Comparison of ENCODE assay signal across 1 cellular context in the genomic region with DNA sequence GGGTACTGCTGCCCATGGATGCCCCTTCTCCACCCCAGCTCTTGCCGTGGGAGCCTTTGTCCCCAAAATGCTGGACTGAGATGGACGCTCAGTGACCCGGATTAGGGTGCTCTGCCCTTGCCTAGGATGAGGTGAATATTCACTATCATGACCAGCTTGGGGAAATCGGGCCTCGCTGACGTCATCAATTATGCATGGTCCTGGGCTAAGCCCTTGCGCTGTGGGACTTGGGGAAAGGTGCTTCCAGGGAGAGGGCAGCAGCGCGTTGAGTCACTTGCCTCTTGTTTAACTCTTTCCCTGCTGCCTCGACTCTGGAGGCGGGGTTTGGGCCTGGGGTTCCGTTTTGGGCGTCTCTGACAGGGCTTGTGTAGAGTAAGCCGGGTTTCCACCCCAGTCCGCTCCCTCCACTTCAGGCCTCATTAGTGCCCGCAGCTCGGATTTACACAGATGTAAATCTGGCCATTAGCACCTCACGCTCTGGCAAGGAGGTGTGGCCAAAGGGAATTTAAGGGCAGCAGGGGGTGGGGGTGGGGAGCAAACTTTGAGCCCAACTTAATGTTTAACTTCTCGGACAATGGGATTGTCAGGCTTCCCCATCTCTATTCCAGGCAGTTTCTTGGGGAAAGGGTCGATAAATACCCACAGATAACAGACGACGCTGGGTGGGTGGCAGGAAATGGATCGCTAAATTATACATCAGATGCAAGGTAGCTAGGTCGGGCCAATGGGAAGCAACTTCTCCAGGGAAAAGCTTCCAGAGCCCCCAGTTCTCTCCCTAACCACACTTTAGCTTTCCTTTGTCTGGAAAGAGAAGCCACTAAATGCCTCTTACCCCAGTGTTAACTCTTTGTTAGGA.
A peak's percentile ranks its signal among the peaks of the same experiment; 100 is the strongest.
TF ChIP-seq lines count a peak whose summit lies in the region.

No MANE protein-coding gene starts in this region.

TF ChIP-seq in HepG2, 621 proteins besides CTCF, POLR2A, EP300 and RAD21 (continued from another document and continues in another):
- TF ChIP-seq, protein P1, sequence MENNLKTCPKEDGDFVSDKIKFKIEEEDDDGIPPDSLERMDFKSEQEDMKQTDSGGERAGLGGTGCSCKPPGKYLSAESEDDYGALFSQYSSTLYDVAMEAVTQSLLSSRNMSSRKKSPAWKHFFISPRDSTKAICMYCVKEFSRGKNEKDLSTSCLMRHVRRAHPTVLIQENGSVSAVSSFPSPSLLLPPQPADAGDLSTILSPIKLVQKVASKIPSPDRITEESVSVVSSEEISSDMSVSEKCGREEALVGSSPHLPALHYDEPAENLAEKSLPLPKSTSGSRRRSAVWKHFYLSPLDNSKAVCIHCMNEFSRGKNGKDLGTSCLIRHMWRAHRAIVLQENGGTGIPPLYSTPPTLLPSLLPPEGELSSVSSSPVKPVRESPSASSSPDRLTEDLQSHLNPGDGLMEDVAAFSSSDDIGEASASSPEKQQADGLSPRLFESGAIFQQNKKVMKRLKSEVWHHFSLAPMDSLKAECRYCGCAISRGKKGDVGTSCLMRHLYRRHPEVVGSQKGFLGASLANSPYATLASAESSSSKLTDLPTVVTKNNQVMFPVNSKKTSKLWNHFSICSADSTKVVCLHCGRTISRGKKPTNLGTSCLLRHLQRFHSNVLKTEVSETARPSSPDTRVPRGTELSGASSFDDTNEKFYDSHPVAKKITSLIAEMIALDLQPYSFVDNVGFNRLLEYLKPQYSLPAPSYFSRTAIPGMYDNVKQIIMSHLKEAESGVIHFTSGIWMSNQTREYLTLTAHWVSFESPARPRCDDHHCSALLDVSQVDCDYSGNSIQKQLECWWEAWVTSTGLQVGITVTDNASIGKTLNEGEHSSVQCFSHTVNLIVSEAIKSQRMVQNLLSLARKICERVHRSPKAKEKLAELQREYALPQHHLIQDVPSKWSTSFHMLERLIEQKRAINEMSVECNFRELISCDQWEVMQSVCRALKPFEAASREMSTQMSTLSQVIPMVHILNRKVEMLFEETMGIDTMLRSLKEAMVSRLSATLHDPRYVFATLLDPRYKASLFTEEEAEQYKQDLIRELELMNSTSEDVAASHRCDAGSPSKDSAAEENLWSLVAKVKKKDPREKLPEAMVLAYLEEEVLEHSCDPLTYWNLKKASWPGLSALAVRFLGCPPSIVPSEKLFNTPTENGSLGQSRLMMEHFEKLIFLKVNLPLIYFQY (CRISPR knock-in tag; IDR thresholded peaks at IDR 0.05; ENCODE audit: borderline replicate concordance): 0 out of 2 replicates have a peak, but pooled peaks have one; percentile 56
- TF ChIP-seq PRMT3 (CRISPR knock-in tag; IDR thresholded peaks at IDR 0.05; ENCODE audit: borderline replicate concordance, low read depth): no peak
- TF ChIP-seq MXD4 (CRISPR knock-in tag; IDR thresholded peaks at IDR 0.05): 0 out of 2 replicates have a peak, but pooled peaks have one; percentile 13
- no peak for TF ChIP-seq NFE2L2 (IDR thresholded peaks at IDR 0.05; ENCODE audit: low read length)
- TF ChIP-seq FOXA3 (CRISPR knock-in tag; IDR thresholded peaks at IDR 0.05): peak; percentile 20; the same call in 1 of the 2 replicates
- TF ChIP-seq, protein P2, sequence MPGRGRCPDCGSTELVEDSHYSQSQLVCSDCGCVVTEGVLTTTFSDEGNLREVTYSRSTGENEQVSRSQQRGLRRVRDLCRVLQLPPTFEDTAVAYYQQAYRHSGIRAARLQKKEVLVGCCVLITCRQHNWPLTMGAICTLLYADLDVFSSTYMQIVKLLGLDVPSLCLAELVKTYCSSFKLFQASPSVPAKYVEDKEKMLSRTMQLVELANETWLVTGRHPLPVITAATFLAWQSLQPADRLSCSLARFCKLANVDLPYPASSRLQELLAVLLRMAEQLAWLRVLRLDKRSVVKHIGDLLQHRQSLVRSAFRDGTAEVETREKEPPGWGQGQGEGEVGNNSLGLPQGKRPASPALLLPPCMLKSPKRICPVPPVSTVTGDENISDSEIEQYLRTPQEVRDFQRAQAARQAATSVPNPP (CRISPR knock-in tag; IDR thresholded peaks at IDR 0.05): 0 out of 2 replicates have a peak, but pooled peaks have one; percentile 26
- TF ChIP-seq PAWR (CRISPR knock-in tag; IDR thresholded peaks at IDR 0.05; ENCODE audit: borderline replicate concordance): no peak
- TF ChIP-seq ATF7-NPFF (CRISPR knock-in tag; IDR thresholded peaks at IDR 0.05; ENCODE audit: low read depth): no peak
- TF ChIP-seq, protein P3, sequence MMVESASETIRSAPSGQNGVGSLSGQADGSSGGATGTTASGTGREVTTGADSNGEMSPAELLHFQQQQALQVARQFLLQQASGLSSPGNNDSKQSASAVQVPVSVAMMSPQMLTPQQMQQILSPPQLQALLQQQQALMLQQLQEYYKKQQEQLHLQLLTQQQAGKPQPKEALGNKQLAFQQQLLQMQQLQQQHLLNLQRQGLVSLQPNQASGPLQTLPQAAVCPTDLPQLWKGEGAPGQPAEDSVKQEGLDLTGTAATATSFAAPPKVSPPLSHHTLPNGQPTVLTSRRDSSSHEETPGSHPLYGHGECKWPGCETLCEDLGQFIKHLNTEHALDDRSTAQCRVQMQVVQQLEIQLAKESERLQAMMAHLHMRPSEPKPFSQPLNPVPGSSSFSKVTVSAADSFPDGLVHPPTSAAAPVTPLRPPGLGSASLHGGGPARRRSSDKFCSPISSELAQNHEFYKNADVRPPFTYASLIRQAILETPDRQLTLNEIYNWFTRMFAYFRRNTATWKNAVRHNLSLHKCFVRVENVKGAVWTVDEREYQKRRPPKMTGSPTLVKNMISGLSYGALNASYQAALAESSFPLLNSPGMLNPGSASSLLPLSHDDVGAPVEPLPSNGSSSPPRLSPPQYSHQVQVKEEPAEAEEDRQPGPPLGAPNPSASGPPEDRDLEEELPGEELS (CRISPR knock-in tag; IDR thresholded peaks at IDR 0.05): peak; percentile 77
- TF ChIP-seq, protein P4, sequence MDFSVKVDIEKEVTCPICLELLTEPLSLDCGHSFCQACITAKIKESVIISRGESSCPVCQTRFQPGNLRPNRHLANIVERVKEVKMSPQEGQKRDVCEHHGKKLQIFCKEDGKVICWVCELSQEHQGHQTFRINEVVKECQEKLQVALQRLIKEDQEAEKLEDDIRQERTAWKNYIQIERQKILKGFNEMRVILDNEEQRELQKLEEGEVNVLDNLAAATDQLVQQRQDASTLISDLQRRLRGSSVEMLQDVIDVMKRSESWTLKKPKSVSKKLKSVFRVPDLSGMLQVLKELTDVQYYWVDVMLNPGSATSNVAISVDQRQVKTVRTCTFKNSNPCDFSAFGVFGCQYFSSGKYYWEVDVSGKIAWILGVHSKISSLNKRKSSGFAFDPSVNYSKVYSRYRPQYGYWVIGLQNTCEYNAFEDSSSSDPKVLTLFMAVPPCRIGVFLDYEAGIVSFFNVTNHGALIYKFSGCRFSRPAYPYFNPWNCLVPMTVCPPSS (IDR thresholded peaks at IDR 0.05): no peak
- TF ChIP-seq, protein P5, sequence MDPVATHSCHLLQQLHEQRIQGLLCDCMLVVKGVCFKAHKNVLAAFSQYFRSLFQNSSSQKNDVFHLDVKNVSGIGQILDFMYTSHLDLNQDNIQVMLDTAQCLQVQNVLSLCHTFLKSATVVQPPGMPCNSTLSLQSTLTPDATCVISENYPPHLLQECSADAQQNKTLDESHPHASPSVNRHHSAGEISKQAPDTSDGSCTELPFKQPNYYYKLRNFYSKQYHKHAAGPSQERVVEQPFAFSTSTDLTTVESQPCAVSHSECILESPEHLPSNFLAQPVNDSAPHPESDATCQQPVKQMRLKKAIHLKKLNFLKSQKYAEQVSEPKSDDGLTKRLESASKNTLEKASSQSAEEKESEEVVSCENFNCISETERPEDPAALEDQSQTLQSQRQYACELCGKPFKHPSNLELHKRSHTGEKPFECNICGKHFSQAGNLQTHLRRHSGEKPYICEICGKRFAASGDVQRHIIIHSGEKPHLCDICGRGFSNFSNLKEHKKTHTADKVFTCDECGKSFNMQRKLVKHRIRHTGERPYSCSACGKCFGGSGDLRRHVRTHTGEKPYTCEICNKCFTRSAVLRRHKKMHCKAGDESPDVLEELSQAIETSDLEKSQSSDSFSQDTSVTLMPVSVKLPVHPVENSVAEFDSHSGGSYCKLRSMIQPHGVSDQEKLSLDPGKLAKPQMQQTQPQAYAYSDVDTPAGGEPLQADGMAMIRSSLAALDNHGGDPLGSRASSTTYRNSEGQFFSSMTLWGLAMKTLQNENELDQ (CRISPR knock-in tag; IDR thresholded peaks at IDR 0.05; ENCODE audit: borderline replicate concordance): no peak
- no peak for TF ChIP-seq EHMT2 (IDR thresholded peaks at IDR 0.05; ENCODE audit: borderline replicate concordance, low read depth, low read length)
- TF ChIP-seq ZNF766 (CRISPR knock-in tag; IDR thresholded peaks at IDR 0.05; ENCODE audit: borderline replicate concordance): no peak
- TF ChIP-seq, protein P6, sequence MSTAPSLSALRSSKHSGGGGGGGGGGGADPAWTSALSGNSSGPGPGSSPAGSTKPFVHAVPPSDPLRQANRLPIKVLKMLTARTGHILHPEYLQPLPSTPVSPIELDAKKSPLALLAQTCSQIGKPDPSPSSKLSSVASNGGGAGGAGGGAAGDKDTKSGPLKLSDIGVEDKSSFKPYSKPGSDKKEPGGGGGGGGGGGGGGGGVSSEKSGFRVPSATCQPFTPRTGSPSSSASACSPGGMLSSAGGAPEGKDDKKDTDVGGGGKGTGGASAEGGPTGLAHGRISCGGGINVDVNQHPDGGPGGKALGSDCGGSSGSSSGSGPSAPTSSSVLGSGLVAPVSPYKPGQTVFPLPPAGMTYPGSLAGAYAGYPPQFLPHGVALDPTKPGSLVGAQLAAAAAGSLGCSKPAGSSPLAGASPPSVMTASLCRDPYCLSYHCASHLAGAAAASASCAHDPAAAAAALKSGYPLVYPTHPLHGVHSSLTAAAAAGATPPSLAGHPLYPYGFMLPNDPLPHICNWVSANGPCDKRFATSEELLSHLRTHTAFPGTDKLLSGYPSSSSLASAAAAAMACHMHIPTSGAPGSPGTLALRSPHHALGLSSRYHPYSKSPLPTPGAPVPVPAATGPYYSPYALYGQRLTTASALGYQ (CRISPR knock-in tag; IDR thresholded peaks at IDR 0.05): peak; percentile 33; the same call in 1 of the 2 replicates
- peak; percentile 58; the same call in 1 of the 2 replicates for TF ChIP-seq GATA4 (IDR thresholded peaks at IDR 0.05; ENCODE audit: borderline replicate concordance, low read depth)
- peak; percentile 91 for TF ChIP-seq ASH2L (IDR thresholded peaks at IDR 0.05; ENCODE audit: insufficient read length, low read depth, low read length)
- peak; percentile 50; the same call in 1 of the 2 replicates for TF ChIP-seq ETV5 (CRISPR knock-in tag; IDR thresholded peaks at IDR 0.05; ENCODE audit: borderline replicate concordance)
- peak; percentile 55; the same call in 1 of the 2 replicates for TF ChIP-seq HNRNPL (IDR thresholded peaks at IDR 0.05; ENCODE audit: low read depth, low read length)
- TF ChIP-seq, protein P7, sequence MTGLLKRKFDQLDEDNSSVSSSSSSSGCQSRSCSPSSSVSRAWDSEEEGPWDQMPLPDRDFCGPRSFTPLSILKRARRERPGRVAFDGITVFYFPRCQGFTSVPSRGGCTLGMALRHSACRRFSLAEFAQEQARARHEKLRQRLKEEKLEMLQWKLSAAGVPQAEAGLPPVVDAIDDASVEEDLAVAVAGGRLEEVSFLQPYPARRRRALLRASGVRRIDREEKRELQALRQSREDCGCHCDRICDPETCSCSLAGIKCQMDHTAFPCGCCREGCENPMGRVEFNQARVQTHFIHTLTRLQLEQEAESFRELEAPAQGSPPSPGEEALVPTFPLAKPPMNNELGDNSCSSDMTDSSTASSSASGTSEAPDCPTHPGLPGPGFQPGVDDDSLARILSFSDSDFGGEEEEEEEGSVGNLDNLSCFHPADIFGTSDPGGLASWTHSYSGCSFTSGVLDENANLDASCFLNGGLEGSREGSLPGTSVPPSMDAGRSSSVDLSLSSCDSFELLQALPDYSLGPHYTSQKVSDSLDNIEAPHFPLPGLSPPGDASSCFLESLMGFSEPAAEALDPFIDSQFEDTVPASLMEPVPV (CRISPR knock-in tag; IDR thresholded peaks at IDR 0.05): no peak
- TF ChIP-seq, protein P8, sequence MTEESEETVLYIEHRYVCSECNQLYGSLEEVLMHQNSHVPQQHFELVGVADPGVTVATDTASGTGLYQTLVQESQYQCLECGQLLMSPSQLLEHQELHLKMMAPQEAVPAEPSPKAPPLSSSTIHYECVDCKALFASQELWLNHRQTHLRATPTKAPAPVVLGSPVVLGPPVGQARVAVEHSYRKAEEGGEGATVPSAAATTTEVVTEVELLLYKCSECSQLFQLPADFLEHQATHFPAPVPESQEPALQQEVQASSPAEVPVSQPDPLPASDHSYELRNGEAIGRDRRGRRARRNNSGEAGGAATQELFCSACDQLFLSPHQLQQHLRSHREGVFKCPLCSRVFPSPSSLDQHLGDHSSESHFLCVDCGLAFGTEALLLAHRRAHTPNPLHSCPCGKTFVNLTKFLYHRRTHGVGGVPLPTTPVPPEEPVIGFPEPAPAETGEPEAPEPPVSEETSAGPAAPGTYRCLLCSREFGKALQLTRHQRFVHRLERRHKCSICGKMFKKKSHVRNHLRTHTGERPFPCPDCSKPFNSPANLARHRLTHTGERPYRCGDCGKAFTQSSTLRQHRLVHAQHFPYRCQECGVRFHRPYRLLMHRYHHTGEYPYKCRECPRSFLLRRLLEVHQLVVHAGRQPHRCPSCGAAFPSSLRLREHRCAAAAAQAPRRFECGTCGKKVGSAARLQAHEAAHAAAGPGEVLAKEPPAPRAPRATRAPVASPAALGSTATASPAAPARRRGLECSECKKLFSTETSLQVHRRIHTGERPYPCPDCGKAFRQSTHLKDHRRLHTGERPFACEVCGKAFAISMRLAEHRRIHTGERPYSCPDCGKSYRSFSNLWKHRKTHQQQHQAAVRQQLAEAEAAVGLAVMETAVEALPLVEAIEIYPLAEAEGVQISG (CRISPR knock-in tag; IDR thresholded peaks at IDR 0.05): no peak
- TF ChIP-seq ZFP41 (CRISPR knock-in tag; IDR thresholded peaks at IDR 0.05; ENCODE audit: borderline replicate concordance): no peak
- TF ChIP-seq MBD4 (IDR thresholded peaks at IDR 0.05; ENCODE audit: borderline replicate concordance, low read length): no peak
- TF ChIP-seq NFE2 (CRISPR knock-in tag; IDR thresholded peaks at IDR 0.05): no peak
- TF ChIP-seq, protein P9, sequence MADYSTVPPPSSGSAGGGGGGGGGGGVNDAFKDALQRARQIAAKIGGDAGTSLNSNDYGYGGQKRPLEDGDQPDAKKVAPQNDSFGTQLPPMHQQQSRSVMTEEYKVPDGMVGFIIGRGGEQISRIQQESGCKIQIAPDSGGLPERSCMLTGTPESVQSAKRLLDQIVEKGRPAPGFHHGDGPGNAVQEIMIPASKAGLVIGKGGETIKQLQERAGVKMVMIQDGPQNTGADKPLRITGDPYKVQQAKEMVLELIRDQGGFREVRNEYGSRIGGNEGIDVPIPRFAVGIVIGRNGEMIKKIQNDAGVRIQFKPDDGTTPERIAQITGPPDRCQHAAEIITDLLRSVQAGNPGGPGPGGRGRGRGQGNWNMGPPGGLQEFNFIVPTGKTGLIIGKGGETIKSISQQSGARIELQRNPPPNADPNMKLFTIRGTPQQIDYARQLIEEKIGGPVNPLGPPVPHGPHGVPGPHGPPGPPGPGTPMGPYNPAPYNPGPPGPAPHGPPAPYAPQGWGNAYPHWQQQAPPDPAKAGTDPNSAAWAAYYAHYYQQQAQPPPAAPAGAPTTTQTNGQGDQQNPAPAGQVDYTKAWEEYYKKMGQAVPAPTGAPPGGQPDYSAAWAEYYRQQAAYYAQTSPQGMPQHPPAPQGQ (CRISPR knock-in tag; IDR thresholded peaks at IDR 0.05; ENCODE audit: borderline replicate concordance): no peak
- TF ChIP-seq MAFF (IDR thresholded peaks at IDR 0.05; ENCODE audit: low read depth, low read length): peak; percentile 90
- no peak for TF ChIP-seq RBAK (CRISPR knock-in tag; IDR thresholded peaks at IDR 0.05)
- 0 out of 2 replicates have a peak, but pooled peaks have one; percentile 8 for TF ChIP-seq HHEX (CRISPR knock-in tag; IDR thresholded peaks at IDR 0.05)
- TF ChIP-seq ZNF567 (CRISPR knock-in tag; IDR thresholded peaks at IDR 0.05; ENCODE audit: borderline replicate concordance): no peak
- no peak for TF ChIP-seq ZFP36L1 (CRISPR knock-in tag; IDR thresholded peaks at IDR 0.05)
- no peak for TF ChIP-seq SETDB1 (CRISPR knock-in tag; IDR thresholded peaks at IDR 0.05; ENCODE audit: borderline replicate concordance)
- TF ChIP-seq ZNF572 (CRISPR knock-in tag; IDR thresholded peaks at IDR 0.05): 0 out of 2 replicates have a peak, but pooled peaks have one; percentile 32
- TF ChIP-seq ZNF629 (CRISPR knock-in tag; conservative IDR thresholded peaks at IDR 0.05): no peak
- TF ChIP-seq ZNF550 (CRISPR knock-in tag; IDR thresholded peaks at IDR 0.05; ENCODE audit: borderline replicate concordance): no peak
